ENCODE assay signal across 10 cellular contexts in the genomic region with DNA sequence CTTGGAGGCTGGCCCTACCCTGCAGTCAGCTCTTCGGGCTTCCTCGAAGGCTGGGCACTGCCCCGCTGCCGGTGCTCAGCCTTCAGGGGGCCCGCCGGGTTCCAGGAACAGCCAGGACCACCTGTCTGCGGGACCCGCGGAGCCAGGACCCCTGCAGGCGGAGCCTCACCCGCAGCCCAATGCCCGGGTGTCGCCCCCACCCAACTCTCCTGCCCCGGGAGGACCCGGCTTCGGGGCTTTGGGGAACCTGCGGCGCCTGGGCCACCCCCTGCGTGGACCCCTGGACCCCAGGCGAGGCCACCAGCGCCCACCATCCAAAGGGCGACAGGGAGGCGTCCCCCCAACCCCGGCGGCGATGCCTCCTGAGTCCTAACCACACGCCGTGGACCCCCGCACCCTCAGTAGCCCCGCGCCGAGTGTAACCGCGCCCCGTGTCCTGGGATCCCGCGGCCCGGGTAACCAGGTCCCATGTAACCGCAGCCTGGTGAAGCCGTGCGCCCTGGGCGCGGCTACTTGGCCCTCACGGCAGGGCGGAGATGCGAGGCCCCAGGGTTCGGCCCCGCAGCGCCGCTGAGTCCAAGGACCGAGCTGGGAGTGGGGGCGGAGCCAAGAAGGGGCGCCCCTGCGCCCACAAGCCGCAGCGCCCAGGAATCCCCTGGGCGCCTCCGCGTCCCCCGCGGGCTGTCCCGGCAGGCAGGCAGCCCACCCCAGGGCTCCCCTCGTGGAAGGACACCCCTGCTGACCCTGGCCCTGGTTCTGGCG. TPM values are rescaled to one million over a fixed set of nuclear protein-coding genes. Genes with fewer than 3 reads are reported as not detected.
DNase-seq lines count a peak whose midpoint lies in the region; ATAC-seq and TF ChIP-seq lines count a peak whose summit lies in the region.
"Had no signal": no experiment of that assay in that cellular context is flagged by ENCODE, and none has a peak within 500 bp of the region (broad histone marks: within the 10 kb centered on the region; RNA-seq: fewer than 3 reads in every experiment).

No MANE protein-coding gene starts in this region.

- H2AFZ ChIP-seq in ACC112 (ENCODE audit: low read length, unreplicated experiment), result no peak overlapping the region

- no peak for DNase-seq in NT2/D1 (ENCODE audit: low read depth, low spot score)
- peak; percentile 46 for DNase-seq in nephron progenitor cell
- no peak for DNase-seq in EL
- DNase-seq in effector CD8-positive, alpha-beta T cell (lab: John Stamatoyannopoulos, UW), result no peak
- DNase-seq: activated CD4-positive, alpha-beta T cell treated with anti-CD3 and anti-CD28 coated beads, Interleukin-2, amount 50 U/mL, for 1 hour; stimulated activated CD4-positive, alpha-beta T cell treated with anti-CD3 and anti-CD28 coated beads, Interleukin-2, amount 100 ng/mL, for 48 hours had no signal

- H3K27me3 Mint-ChIP-seq in nephron progenitor cell (ENCODE audit: low read depth, poor library complexity), result peaks cover 84% of the 10 kb centered on the region

- no peaks in the 10 kb centered on the region for H3K4me1 Mint-ChIP-seq in nephron progenitor cell

- H3K27ac ChIP-seq in ACC112 (ENCODE audit: low read depth, low read length), result no peak overlapping the region

- peak overlapping the region; percentile 67 for H3K9ac ChIP-seq in NT2/D1 (ENCODE audit: insufficient read length, low read depth)

- H3K79me2 ChIP-seq in ACC112 (ENCODE audit: control insufficient read depth, insufficient read depth, low read length, unreplicated experiment), result no peaks in the 10 kb centered on the region

- no peak for TF ChIP-seq CTCF in nephron progenitor cell (IDR thresholded peaks at IDR 0.05)

- peak; percentile 23 for ATAC-seq in esophagus mucosa
- no peak for ATAC-seq in GM21390 (IDR thresholded peaks at IDR 0.05; ENCODE audit: unreplicated experiment)
- no peak for ATAC-seq in GM21528 (IDR thresholded peaks at IDR 0.05; ENCODE audit: low FRiP score, unreplicated experiment)

- H3K4me3 ChIP-seq in ACC112 (ENCODE audit: low read depth, low read length) (peak overlapping the region; percentile 53), NT2/D1 (ENCODE audit: insufficient read length, low read depth) (peak overlapping the region; percentile 69)

- no peak overlapping the region for H3K27ac Mint-ChIP-seq in nephron progenitor cell

- H3K36me3 ChIP-seq in ACC112 (ENCODE audit: insufficient read depth, low read length) (no peaks in the 10 kb centered on the region), NT2/D1 (ENCODE audit: insufficient read depth, insufficient read length, low read length) (no peaks in the 10 kb centered on the region)

- H3K4me1 ChIP-seq in ACC112 (ENCODE audit: control insufficient read depth, insufficient read depth, low read length, unreplicated experiment) (peaks cover 4% of the 10 kb centered on the region), NT2/D1 (ENCODE audit: insufficient read depth, insufficient read length) (peaks cover 6% of the 10 kb centered on the region)

- peaks cover 2% of the 10 kb centered on the region; the same call in 1 of the 2 replicates for H3K9me3 ChIP-seq in NT2/D1 (ENCODE audit: insufficient read depth, low read length)

- H3K36me3 Mint-ChIP-seq in nephron progenitor cell (ENCODE audit: low read depth), result no peaks in the 10 kb centered on the region

- no peaks in the 10 kb centered on the region for H3K9me3 Mint-ChIP-seq in nephron progenitor cell

- no peak overlapping the region for H3K4me3 Mint-ChIP-seq in nephron progenitor cell

- H3K27me3 ChIP-seq in ACC112 (ENCODE audit: insufficient read depth, low read length) (peaks cover 27% of the 10 kb centered on the region), NT2/D1 (ENCODE audit: insufficient read depth, insufficient read length) (peaks cover 41% of the 10 kb centered on the region)

RNA-seq across cellular contexts. Expression of a gene that starts 11.0 kb away (rescaled TPM):
- total RNA-seq in esophagus mucosa, result 58.2 TPM
